27 cellular contexts compared by ENCODE assay signal in genomic region chr19:40242480-40242879, GRCh38. TPM values are rescaled to one million over a fixed set of nuclear protein-coding genes. Genes with fewer than 3 reads are reported as not detected.
DNase-seq lines count a peak whose midpoint lies in the region; ATAC-seq, FAIRE-seq and TF ChIP-seq lines count a peak whose summit lies in the region.
"Had no signal": no experiment of that assay in that cellular context is flagged by ENCODE, and none has a peak within 500 bp of the region (broad histone marks: within the 10 kb centered on the region; RNA-seq: fewer than 3 reads in every experiment).

No MANE protein-coding gene starts in this region.

- H3K9me1 ChIP-seq in endothelial cell of umbilical vein (replicated peaks; ENCODE audit: control insufficient read depth, extremely low read depth, insufficient read depth, low read length), result no peaks in the 10 kb centered on the region

- no peak overlapping the region for H3K4me3 Mint-ChIP-seq in T-helper 17 cell
- H3K4me3 Mint-ChIP-seq in stimulated activated naive CD8-positive, alpha-beta T cell treated with anti-CD3 and anti-CD28 coated beads, Interleukin-15, amount 100 ng/mL, for 72 hours, result no peak overlapping the region
- H3K4me3 Mint-ChIP-seq: activated naive CD8-positive, alpha-beta T cell treated with anti-CD3 and anti-CD28 coated beads for 36 hours; CD4-positive, alpha-beta memory T cell; IgD-negative memory B cell; stimulated activated naive B cell treated with anti-CD40 and anti-IgM and Interleukin-4, amounts not matched to agents 10 μg/mL and 1 μg/mL and 100 μg/mL, for 72 hours had no signal

- H3K9me3 ChIP-seq in T-helper 17 cell (ENCODE audit: control insufficient read depth, low read length, poor library complexity, severe bottlenecking) (no peaks in the 10 kb centered on the region), endothelial cell of umbilical vein (replicated peaks; ENCODE audit: control insufficient read depth, insufficient read depth, low read length) (no peaks in the 10 kb centered on the region), neuronal stem cell (replicated peaks in 1 of 2; ENCODE audit: control insufficient read depth in 2 of 2, insufficient read depth in 1 of 2, low read depth in 1 of 2, low read length in 2 of 2) (no peaks in the 10 kb centered on the region), thyroid gland (no peaks in the 10 kb centered on the region)
- H3K9me3 ChIP-seq: Peyer's patch, prostate gland had no signal

- peak overlapping the region; percentile 60 for H3K27ac ChIP-seq in endothelial cell of umbilical vein (ENCODE audit: insufficient read depth, low read depth, low read length)
- no peak overlapping the region for H3K27ac ChIP-seq in neuronal stem cell (replicated peaks; ENCODE audit: low read length)
- peak overlapping the region in 2 of 3 donors; percentile 38 to 42 for H3K27ac ChIP-seq in thyroid gland
- H3K27ac ChIP-seq: brain microvascular endothelial cell, prostate gland, SK-N-MC, WERI-Rb-1 had no signal

- no peak overlapping the region for H2AK5ac ChIP-seq in neuronal stem cell (ENCODE audit: low read depth, low read length)

- dilution Hi-C loops in endothelial cell of umbilical vein (cut with MboI; ENCODE audit: extremely low pct_ligation_motif_present, low sequenced_read_pairs), result no loop called here

- H3K14ac ChIP-seq in neuronal stem cell (ENCODE audit: low read length), result no peak overlapping the region

- peak overlapping the region; percentile 43 for H3K4me2 ChIP-seq in endothelial cell of umbilical vein (ENCODE audit: insufficient read depth, low read length)
- no peak overlapping the region for H3K4me2 ChIP-seq in neuronal stem cell (ENCODE audit: insufficient read depth, low read length, poor library complexity, severe bottlenecking)
- H3K4me2 ChIP-seq: smooth muscle cell had no signal

- DNase-seq in T-helper 17 cell, result no peak
- DNase-seq in endothelial cell of umbilical vein (ENCODE audit: low read depth, low spot score), result no peak
- DNase-seq in neuronal stem cell (ENCODE audit: low spot score), result no peak
- DNase-seq in thyroid gland, result no peak
- DNase-seq in stimulated activated naive CD8-positive, alpha-beta T cell treated with anti-CD3 and anti-CD28 coated beads, Interleukin-15, amount 100 ng/mL, for 72 hours, result no peak
- DNase-seq in HuH-7 (ENCODE audit: low spot score), result no peak
- DNase-seq: activated CD4-positive, alpha-beta T cell treated with anti-CD3 and anti-CD28 coated beads, Interleukin-2, amount 50 U/mL, for 1 hour; activated naive CD8-positive, alpha-beta T cell treated with anti-CD3 and anti-CD28 coated beads for 36 hours; brain microvascular endothelial cell; CD4-positive, alpha-beta memory T cell; NCI-H1417; NCI-H510A treated with DMSO at 0.1 percent for 48 hours; Peyer's patch; stimulated activated CD4-positive, alpha-beta T cell treated with anti-CD3 and anti-CD28 coated beads, Interleukin-2, amount 100 ng/mL, for 48 hours; stimulated activated naive B cell treated with anti-CD40 and anti-IgM and Interleukin-4, amounts not matched to agents 10 μg/mL and 1 μg/mL and 100 μg/mL, for 72 hours; WERI-Rb-1 had no signal

- H3K9ac ChIP-seq in endothelial cell of umbilical vein (replicated peaks; ENCODE audit: extremely low read depth, insufficient read depth, low read length) (no peak overlapping the region), neuronal stem cell (ENCODE audit: low read depth, low read length, poor library complexity) (no peak overlapping the region)

- H3K4me1 ChIP-seq in endothelial cell of umbilical vein (ENCODE audit: control insufficient read depth, extremely low read depth, insufficient read depth, low read length) (peaks cover 16% of the 10 kb centered on the region), neuronal stem cell (ENCODE audit: control insufficient read depth in 2 of 2, insufficient read depth in 1 of 2, low read depth in 1 of 2, low read length in 2 of 2) (peaks cover 2 to 7% of the 10 kb centered on the region in 2 donors), thyroid gland (peaks cover 35 to 51% of the 10 kb centered on the region in 2 donors)
- H3K4me1 ChIP-seq: Peyer's patch, prostate gland had no signal

- no peak overlapping the region for H4K91ac ChIP-seq in neuronal stem cell (ENCODE audit: low read depth, low read length, poor library complexity)

- no CpG with 5 or more reads among the region's 12 CpGs for WGBS in neuronal stem cell (ENCODE audit: extremely low coverage in 2 of 2, insufficient read length in 2 of 2, insufficient replicate concordance in 1 of 2), 2 donors
- 69 to 80% methylated on average over 11 of the region's 12 CpGs for WGBS in thyroid gland, 2 donors

- H2AFZ ChIP-seq in endothelial cell of umbilical vein (ENCODE audit: low read depth, low read length), result no peak overlapping the region
- H2AFZ ChIP-seq in neuronal stem cell (ENCODE audit: low read length), result no peak overlapping the region

- H3K27me3 ChIP-seq in endothelial cell of umbilical vein (ENCODE audit: control insufficient read depth in 2 of 2, insufficient read depth in 2 of 2, low read length in 2 of 2) (no peaks in the 10 kb centered on the region), neuronal stem cell (ENCODE audit: control insufficient read depth in 3 of 3, insufficient read depth in 3 of 3, low read depth in 1 of 3, low read length in 3 of 3) (no peaks in the 10 kb centered on the region), thyroid gland (no peaks in the 10 kb centered on the region)
- H3K27me3 ChIP-seq: brain microvascular endothelial cell, Peyer's patch had no signal

- H2BK120ac ChIP-seq in neuronal stem cell (ENCODE audit: low read depth, low read length), result no peak overlapping the region

- H3K27ac Mint-ChIP-seq in T-helper 17 cell, result peak overlapping the region; percentile 9
- no peak overlapping the region for H3K27ac Mint-ChIP-seq in stimulated activated naive CD8-positive, alpha-beta T cell treated with anti-CD3 and anti-CD28 coated beads, Interleukin-15, amount 100 ng/mL, for 72 hours
- H3K27ac Mint-ChIP-seq: activated naive CD8-positive, alpha-beta T cell treated with anti-CD3 and anti-CD28 coated beads for 36 hours; CD4-positive, alpha-beta memory T cell; stimulated activated naive B cell treated with anti-CD40 and anti-IgM and Interleukin-4, amounts not matched to agents 10 μg/mL and 1 μg/mL and 100 μg/mL, for 72 hours had no signal

- H3K4me3 ChIP-seq in endothelial cell of umbilical vein (replicated peaks in 1 of 3; ENCODE audit: insufficient read depth in 1 of 3, low read depth in 1 of 3, low read length in 3 of 3) (no peak overlapping the region), neuronal stem cell (ENCODE audit: low read length in 2 of 2) (no peak overlapping the region), thyroid gland (replicated peaks in 1 of 3) (no peak overlapping the region)
- H3K4me3 ChIP-seq: lung, Peyer's patch, prostate gland, SK-N-MC, smooth muscle cell had no signal

- H4K20me1 ChIP-seq in endothelial cell of umbilical vein (replicated peaks; ENCODE audit: control insufficient read depth, extremely low read depth, insufficient read depth, low read length), result no peaks in the 10 kb centered on the region

- CTCF ChIA-PET in endothelial cell of umbilical vein (lab: Charles Lee), result no interaction called here

- intact Hi-C loops in endothelial cell of umbilical vein (cut with micrococcal nuclease) (loop anchor here (2.0 kb wide), 1 partner anchor 42 kb away; the partner anchor contains the start of gene AKT2), thyroid gland (cut with DNase I) (no loop called here)

- ATAC-seq in T-helper 17 cell (no peak), GM21528 (IDR thresholded peaks at IDR 0.05; ENCODE audit: low FRiP score, unreplicated experiment) (no peak)
- ATAC-seq in stimulated activated naive CD8-positive, alpha-beta T cell treated with anti-CD3 and anti-CD28 coated beads, Interleukin-15, amount 100 ng/mL, for 72 hours, result no peak
- ATAC-seq: stimulated activated naive B cell treated with anti-CD40 and anti-IgM and Interleukin-4, amounts not matched to agents 10 μg/mL and 1 μg/mL and 100 μg/mL, for 72 hours had no signal

- H3K36me3 ChIP-seq in endothelial cell of umbilical vein (ENCODE audit: control insufficient read depth in 2 of 2, extremely low read depth in 1 of 2, insufficient read depth in 2 of 2, low read length in 2 of 2) (peaks cover 4 to 20% of the 10 kb centered on the region in 2 experiments), neuronal stem cell (replicated peaks in 1 of 2; ENCODE audit: control insufficient read depth in 2 of 2, insufficient read depth in 2 of 2, low read length in 2 of 2) (peaks cover 31 to 53% of the 10 kb centered on the region in 2 donors), thyroid gland (peaks cover 28 to 40% of the 10 kb centered on the region in 2 donors)

- FAIRE-seq in endothelial cell of umbilical vein (lab: Jason Lieb, UNC), result no peak
- FAIRE-seq: endometrium had no signal

- POLR2A ChIA-PET in endothelial cell of umbilical vein (lab: Charles Lee), result no interaction called here

- peaks cover 3% of the 10 kb centered on the region for H3K79me1 ChIP-seq in neuronal stem cell (ENCODE audit: low read depth, low read length)

- peaks cover 4% of the 10 kb centered on the region for H3K79me2 ChIP-seq in endothelial cell of umbilical vein (ENCODE audit: control insufficient read depth, insufficient read depth, low read length)

- TF ChIP-seq POLR2A in endothelial cell of umbilical vein (IDR thresholded peaks at IDR 0.05; ENCODE audit: low read depth, low read length) (no peak), thyroid gland (IDR thresholded peaks at IDR 0.05) (no peak)

- no peaks in the 10 kb centered on the region for H3K27me3 Mint-ChIP-seq in T-helper 17 cell
- no peaks in the 10 kb centered on the region for H3K27me3 Mint-ChIP-seq in stimulated activated naive CD8-positive, alpha-beta T cell treated with anti-CD3 and anti-CD28 coated beads, Interleukin-15, amount 100 ng/mL, for 72 hours
- H3K27me3 Mint-ChIP-seq: activated naive CD8-positive, alpha-beta T cell treated with anti-CD3 and anti-CD28 coated beads for 36 hours; CD4-positive, alpha-beta memory T cell; IgD-negative memory B cell; stimulated activated naive B cell treated with anti-CD40 and anti-IgM and Interleukin-4, amounts not matched to agents 10 μg/mL and 1 μg/mL and 100 μg/mL, for 72 hours had no signal

- no peak overlapping the region for H4K8ac ChIP-seq in neuronal stem cell (ENCODE audit: low read depth, low read length)

- BruUV-seq in endothelial cell of umbilical vein (replicated peaks; lab: Mats Ljungman, UMichigan), result no TSS peak

- peak overlapping the region; percentile 68 for H3K18ac ChIP-seq in neuronal stem cell (ENCODE audit: low read length)

- peaks cover 5% of the 10 kb centered on the region for H3K36me3 Mint-ChIP-seq in T-helper 17 cell (ENCODE audit: low read depth)
- H3K36me3 Mint-ChIP-seq: IgD-negative memory B cell had no signal

- H2BK15ac ChIP-seq in neuronal stem cell (ENCODE audit: low read length), result no peak overlapping the region

- H3K4me1 Mint-ChIP-seq in T-helper 17 cell, result peaks cover 13% of the 10 kb centered on the region
- peaks cover 8% of the 10 kb centered on the region for H3K4me1 Mint-ChIP-seq in stimulated activated naive CD8-positive, alpha-beta T cell treated with anti-CD3 and anti-CD28 coated beads, Interleukin-15, amount 100 ng/mL, for 72 hours

- TF ChIP-seq CTCF in endothelial cell of umbilical vein (IDR thresholded peaks at IDR 0.05; ENCODE audit: extremely low read depth in 1 of 2, insufficient read depth in 1 of 2, low read depth in 1 of 2, low read length in 2 of 2) (no peak), thyroid gland (IDR thresholded peaks at IDR 0.05) (no peak)

- H2BK5ac ChIP-seq in neuronal stem cell (ENCODE audit: low read length), result no peak overlapping the region

- H3K23ac ChIP-seq in neuronal stem cell (ENCODE audit: low read depth, low read length, poor library complexity), result peak overlapping the region; percentile 56

- H3K4ac ChIP-seq in neuronal stem cell (ENCODE audit: low read length), result no peak overlapping the region

- H3K9me3 Mint-ChIP-seq in stimulated activated naive CD8-positive, alpha-beta T cell treated with anti-CD3 and anti-CD28 coated beads, Interleukin-15, amount 100 ng/mL, for 72 hours, result no peaks in the 10 kb centered on the region
- H3K9me3 Mint-ChIP-seq: activated naive CD8-positive, alpha-beta T cell treated with anti-CD3 and anti-CD28 coated beads for 36 hours; IgD-negative memory B cell; stimulated activated naive B cell treated with anti-CD40 and anti-IgM and Interleukin-4, amounts not matched to agents 10 μg/mL and 1 μg/mL and 100 μg/mL, for 72 hours had no signal

- peak overlapping the region; percentile 48 for H2BK12ac ChIP-seq in neuronal stem cell (ENCODE audit: low read length)

RNA-seq across cellular contexts. Expression of gene CCNP, which starts 16.0 kb away (rescaled TPM):
- total RNA-seq in T-helper 17 cell (1 to 10 TPM in 1 of 2 donors, under 1 TPM in 1; 0.77 to 1.5 TPM), endothelial cell of umbilical vein (not detected in 2 replicates), thyroid gland (1 to 10 TPM in 1 of 4 donors, under 1 TPM in 2, not detected in 1; 0.13 to 3.2 (median 0.68) TPM)
- 0.10 TPM in 1 of 2 replicates, not detected in the other for polyA plus RNA-seq in endothelial cell of umbilical vein
- not detected in 2 replicates for polyA plus RNA-seq in endothelial cell of umbilical vein (2011; cell fraction: cytosol; rRNA removed)
- polyA plus RNA-seq in endothelial cell of umbilical vein (2011; cell fraction: nucleus; rRNA removed), result 0.41 and 0.42 TPM in 2 replicates
- polyA plus RNA-seq in endothelial cell of umbilical vein (2012), result not detected in 2 replicates
- polyA minus RNA-seq in endothelial cell of umbilical vein, result 0.15 TPM in 1 of 2 replicates, not detected in the other
- not detected for polyA minus RNA-seq in endothelial cell of umbilical vein (2011; cell fraction: cytosol; rRNA and poly(A)+ RNA removed)
- not detected in 2 replicates for polyA minus RNA-seq in endothelial cell of umbilical vein (2011; cell fraction: nucleus; rRNA and poly(A)+ RNA removed)
- 0.66 TPM for polyA plus RNA-seq in neuronal stem cell (2013, experiment 1 of 2)
- polyA plus RNA-seq in neuronal stem cell (2013, experiment 2 of 2), result 0.69 TPM
- total RNA-seq: activated naive CD8-positive, alpha-beta T cell treated with anti-CD3 and anti-CD28 coated beads for 36 hours; H4; M059J; smooth muscle cell; urinary bladder had no signal
- polyA plus RNA-seq: CD4-positive, alpha-beta memory T cell; IgD-negative memory B cell had no signal

RNA-seq across cellular contexts. Expression of gene TTC9B, which starts 24.3 kb away (rescaled TPM):
- total RNA-seq in T-helper 17 cell (not detected), endothelial cell of umbilical vein (not detected in 2 replicates), thyroid gland (not detected)
- polyA plus RNA-seq in endothelial cell of umbilical vein, result not detected in 2 replicates
- polyA plus RNA-seq in endothelial cell of umbilical vein (2011; cell fraction: cytosol; rRNA removed), result not detected in 2 replicates
- not detected in 2 replicates for polyA plus RNA-seq in endothelial cell of umbilical vein (2011; cell fraction: nucleus; rRNA removed)
- 0.13 and 0.14 TPM in 2 replicates for polyA plus RNA-seq in endothelial cell of umbilical vein (2012)
- not detected in 2 replicates for polyA minus RNA-seq in endothelial cell of umbilical vein
- not detected for polyA minus RNA-seq in endothelial cell of umbilical vein (2011; cell fraction: cytosol; rRNA and poly(A)+ RNA removed)
- polyA minus RNA-seq in endothelial cell of umbilical vein (2011; cell fraction: nucleus; rRNA and poly(A)+ RNA removed), result not detected in 2 replicates
- polyA plus RNA-seq in neuronal stem cell (2013, experiment 1 of 2), result not detected
- polyA plus RNA-seq in neuronal stem cell (2013, experiment 2 of 2), result not detected
- total RNA-seq: activated naive CD8-positive, alpha-beta T cell treated with anti-CD3 and anti-CD28 coated beads for 36 hours; CD4-positive, alpha-beta memory T cell; H4; lung; M059J; Peyer's patch; prostate gland; smooth muscle cell; T-helper 2 cell treated with Interferon-gamma antibody and Interleukin-4, amounts not matched to agents 100 ng/mL and 5 ng/mL, for 36 hours had no signal
- polyA plus RNA-seq: CD4-positive, alpha-beta memory T cell; IgD-negative memory B cell; lung; smooth muscle cell had no signal

RNA-seq across cellular contexts. Expression of gene AKT2, which starts 42.7 kb away (rescaled TPM):
- total RNA-seq in T-helper 17 cell (100 to 1,000 TPM; 168 to 187 TPM), endothelial cell of umbilical vein (65.2 and 70.1 TPM in 2 replicates), thyroid gland (100 to 1,000 TPM; 166 to 285 (median 190) TPM)
- polyA plus RNA-seq in endothelial cell of umbilical vein, result 69.8 and 88.6 TPM in 2 replicates
- 27.3 and 31.5 TPM in 2 replicates for polyA plus RNA-seq in endothelial cell of umbilical vein (2011; cell fraction: cytosol; rRNA removed)
- 314 and 324 TPM in 2 replicates for polyA plus RNA-seq in endothelial cell of umbilical vein (2011; cell fraction: nucleus; rRNA removed)
- 38.7 and 50.2 TPM in 2 replicates for polyA plus RNA-seq in endothelial cell of umbilical vein (2012)
- 68.7 and 74.1 TPM in 2 replicates for polyA minus RNA-seq in endothelial cell of umbilical vein
- 70.6 TPM for polyA minus RNA-seq in endothelial cell of umbilical vein (2011; cell fraction: cytosol; rRNA and poly(A)+ RNA removed)
- polyA minus RNA-seq in endothelial cell of umbilical vein (2011; cell fraction: nucleus; rRNA and poly(A)+ RNA removed), result 78.0 and 82.8 TPM in 2 replicates
- polyA plus RNA-seq in neuronal stem cell (2013, experiment 1 of 2), result 104 TPM
- polyA plus RNA-seq in neuronal stem cell (2013, experiment 2 of 2), result 107 TPM

RNA-seq across cellular contexts. Expression of gene MAP3K10, which starts 51.3 kb away (rescaled TPM):
- 10 to 100 TPM; 20.7 to 28.5 TPM for total RNA-seq in T-helper 17 cell
- total RNA-seq in endothelial cell of umbilical vein, result 16.5 and 19.4 TPM in 2 replicates
- 6.3 and 7.7 TPM in 2 replicates for polyA plus RNA-seq in endothelial cell of umbilical vein
- polyA plus RNA-seq in endothelial cell of umbilical vein (2011; cell fraction: cytosol; rRNA removed), result 3.4 and 5.2 TPM in 2 replicates
- 21.3 and 22.1 TPM in 2 replicates for polyA plus RNA-seq in endothelial cell of umbilical vein (2011; cell fraction: nucleus; rRNA removed)
- polyA plus RNA-seq in endothelial cell of umbilical vein (2012), result 6.6 and 9.7 TPM in 2 replicates
- polyA minus RNA-seq in endothelial cell of umbilical vein, result 7.1 and 7.5 TPM in 2 replicates
- 6.2 TPM for polyA minus RNA-seq in endothelial cell of umbilical vein (2011; cell fraction: cytosol; rRNA and poly(A)+ RNA removed)
- 11.0 and 17.9 TPM in 2 replicates for polyA minus RNA-seq in endothelial cell of umbilical vein (2011; cell fraction: nucleus; rRNA and poly(A)+ RNA removed)
- 13.5 TPM for polyA plus RNA-seq in neuronal stem cell (2013, experiment 1 of 2)
- polyA plus RNA-seq in neuronal stem cell (2013, experiment 2 of 2), result 13.6 TPM
- total RNA-seq in thyroid gland, result 10 to 100 TPM in 3 of 4 donors, 1 to 10 TPM in 1; 9.1 to 19.6 (median 15.9) TPM
